17 cellular contexts compared by ENCODE assay signal in genomic region chr13:109708014-109708617, GRCh38.
"Had no signal": no experiment of that assay in that cellular context is flagged by ENCODE, and none has a peak within 500 bp of the region (broad histone marks: within the 10 kb centered on the region; RNA-seq: fewer than 3 reads in every experiment).

No MANE protein-coding gene starts in this region.

- H3K36me3 Mint-ChIP-seq: neural progenitor cell, type B pancreatic cell had no signal

- H3K4me2 ChIP-seq: neural progenitor cell had no signal

- H3K9me3 Mint-ChIP-seq: activated naive CD4-positive, alpha-beta T cell treated with anti-CD3 and anti-CD28 coated beads, Interleukin-2, amount 50 U/mL, for 72 hours; activated T-cell treated with anti-CD3 and anti-CD28 coated beads, Interleukin-2, amount 50 U/mL, for 72 hours; T-helper 2 cell treated with Interferon-gamma antibody and Interleukin-4, amounts not matched to agents 5 μg/mL and 100 μg/mL, for 36 hours had no signal

- H3K4me3 Mint-ChIP-seq: activated T-cell treated with anti-CD3 and anti-CD28 coated beads, Interleukin-2, amount 50 U/mL, for 72 hours; neural progenitor cell; T-helper 2 cell treated with Interferon-gamma antibody and Interleukin-4, amounts not matched to agents 5 μg/mL and 100 μg/mL, for 36 hours; type B pancreatic cell had no signal

- H3K27me3 ChIP-seq: adrenal gland, breast epithelium, neural progenitor cell, right lobe of liver, testis had no signal

- H3K27ac Mint-ChIP-seq: activated naive CD4-positive, alpha-beta T cell treated with anti-CD3 and anti-CD28 coated beads, Interleukin-2, amount 50 U/mL, for 72 hours; activated T-cell treated with anti-CD3 and anti-CD28 coated beads, Interleukin-2, amount 50 U/mL, for 72 hours; neural progenitor cell; T-helper 2 cell treated with Interferon-gamma antibody and Interleukin-4, amounts not matched to agents 5 μg/mL and 100 μg/mL, for 36 hours; type B pancreatic cell had no signal

- H3K27ac ChIP-seq: adrenal gland, breast epithelium, coronary artery, gastrocnemius medialis, heart right ventricle, neural progenitor cell, right lobe of liver, testis had no signal

- H3K27me3 Mint-ChIP-seq: type B pancreatic cell had no signal

- H3K4me3 ChIP-seq: adrenal gland, breast epithelium, coronary artery, gastrocnemius medialis, heart right ventricle, neural progenitor cell, right lobe of liver, testis had no signal

- DNase-seq: activated CD4-positive, alpha-beta T cell treated with anti-CD3 and anti-CD28 coated beads, Interleukin-2, amount 50 U/mL, for 4 hours; activated gamma-delta T cell treated with Interleukin-2 at 50 U/mL for 16 hours; activated T-cell treated with anti-CD3 and anti-CD28 coated beads, Interleukin-2, amount 50 U/mL, for 72 hours; adrenal gland; gastrocnemius medialis; heart right ventricle; right lobe of liver; small intestine; stimulated activated CD4-positive, alpha-beta T cell treated with anti-CD3 and anti-CD28 coated beads, Interleukin-15, amount 100 ng/mL, for 24 hours; stimulated activated CD4-positive, alpha-beta T cell treated with anti-CD3 and anti-CD28 coated beads, Interleukin-2, amount 100 ng/mL, for 48 hours; testis had no signal

- ATAC-seq: activated naive CD4-positive, alpha-beta T cell treated with anti-CD3 and anti-CD28 coated beads, Interleukin-2, amount 50 U/mL, for 72 hours; activated T-cell treated with anti-CD3 and anti-CD28 coated beads, Interleukin-2, amount 50 U/mL, for 72 hours; gastrocnemius medialis; heart right ventricle; right lobe of liver had no signal

- H3K36me3 ChIP-seq: adrenal gland, breast epithelium, gastrocnemius medialis, heart right ventricle, neural progenitor cell, right lobe of liver had no signal

- H2AFZ ChIP-seq: neural progenitor cell had no signal

- H3K9ac ChIP-seq: neural progenitor cell had no signal

- H3K4me1 ChIP-seq: breast epithelium, testis had no signal

- H3K9me3 ChIP-seq: adrenal gland, breast epithelium, gastrocnemius medialis, heart right ventricle, right lobe of liver, testis had no signal
